ENCODE assay signal across 14 cellular contexts in genomic region chr22:30445438-30445936, GRCh38. TPM values are rescaled to one million over a fixed set of nuclear protein-coding genes. Genes with fewer than 3 reads are reported as not detected.
DNase-seq lines count a peak whose midpoint lies in the region; ATAC-seq, FAIRE-seq and TF ChIP-seq lines count a peak whose summit lies in the region.
"Had no signal": no experiment of that assay in that cellular context is flagged by ENCODE, and none has a peak within 500 bp of the region (broad histone marks: within the 10 kb centered on the region; RNA-seq: fewer than 3 reads in every experiment).

No MANE protein-coding gene starts in this region.

- FAIRE-seq in pancreas (lab: Jason Lieb, UNC) = no peak
- FAIRE-seq: endometrium had no signal

- peaks cover under 1% of the 10 kb centered on the region for H3K27me3 Mint-ChIP-seq in endodermal cell (ENCODE audit: insufficient read depth)

- no peaks in the 10 kb centered on the region for H3K27me3 ChIP-seq in PC-3 (ENCODE audit: low read length)
- H3K27me3 ChIP-seq in endodermal cell (ENCODE audit: control insufficient read depth, insufficient read depth, low read length, poor library complexity, severe bottlenecking) = no peaks in the 10 kb centered on the region
- H3K27me3 ChIP-seq in pancreas = no peaks in the 10 kb centered on the region

- no peak overlapping the region for H3K9ac ChIP-seq in PC-3 (ENCODE audit: low read length)
- no peak overlapping the region for H3K9ac ChIP-seq in endodermal cell (ENCODE audit: extremely low read depth, low read length, poor library complexity, severe bottlenecking)

- intact Hi-C loops in PC-3 (cut with micrococcal nuclease) = loop anchor here (10.0 kb wide), 1 partner anchor 159 kb away; the partner anchor contains the start of gene TCN2
- intact Hi-C loops in pancreas (cut with DNase I) = loop anchor here in 2 of 3 donors (5.0 to 10.0 kb wide), 2 partner anchors 152 to 159 kb away; partner anchors contain the start of gene TCN2 (in 1 of the 2)
- intact Hi-C loops in cardiac septum (cut with DNase I) = no loop called here

- CTCF ChIA-PET in PC-3 (lab: Charles Lee) = no interaction called here

- no peak overlapping the region for H3K4me2 ChIP-seq in PC-3 (ENCODE audit: low read length)

- H3K27ac ChIP-seq in PC-3 (ENCODE audit: low read length) (no peak overlapping the region), endodermal cell (ENCODE audit: low read depth, low read length) (no peak overlapping the region), pancreas (no peak overlapping the region)
- H3K27ac ChIP-seq: stomach had no signal

- peak; percentile 61 for DNase-seq in ELR (ENCODE audit: low read depth)
- DNase-seq in PC-3 = no peak
- DNase-seq in endodermal cell = no peak
- DNase-seq in pancreas = no peak
- DNase-seq in cardiac septum (ENCODE audit: low spot score) = no peak
- no peak for DNase-seq in HT-29 (ENCODE audit: low spot score)
- no peak for DNase-seq in activated CD4-positive, alpha-beta T cell treated with anti-CD3 and anti-CD28 coated beads for 1 hour
- DNase-seq: NCI-H524 treated with DMSO at 0.1 percent for 48 hours had no signal

- ATAC-seq in PC-3 = no peak
- ATAC-seq in pancreas = peak; percentile 50 to 74 (median 58)
- ATAC-seq in HG03469 (IDR thresholded peaks at IDR 0.05; ENCODE audit: unreplicated experiment) = no peak

- BruUV-seq in PC-3 (replicated peaks; lab: Mats Ljungman, UMichigan) = no TSS peak

- H3K4me3 ChIP-seq in PC-3 (ENCODE audit: low read length) = no peak overlapping the region
- no peak overlapping the region for H3K4me3 ChIP-seq in endodermal cell (ENCODE audit: low read length)
- no peak overlapping the region for H3K4me3 ChIP-seq in pancreas
- H3K4me3 ChIP-seq: stomach had no signal

- no peak overlapping the region for H3K4me3 Mint-ChIP-seq in endodermal cell
- H3K4me3 Mint-ChIP-seq: activated T-cell treated with anti-CD3 and anti-CD28 coated beads, Interleukin-2, amount 50 U/mL, for 24 hours had no signal

- H3K4me1 Mint-ChIP-seq in endodermal cell = peaks cover 2% of the 10 kb centered on the region

- H3K36me3 Mint-ChIP-seq in endodermal cell (ENCODE audit: low read depth) = no peaks in the 10 kb centered on the region

- peak overlapping the region; percentile 25; the same call in 1 of the 2 replicates for H2AFZ ChIP-seq in PC-3 (ENCODE audit: low read length)

- no peaks in the 10 kb centered on the region for H3K36me3 ChIP-seq in PC-3 (ENCODE audit: low read depth, low read length)
- H3K36me3 ChIP-seq in endodermal cell (ENCODE audit: control insufficient read depth, insufficient read depth, low read length) = no peaks in the 10 kb centered on the region
- no peaks in the 10 kb centered on the region for H3K36me3 ChIP-seq in pancreas
- H3K36me3 ChIP-seq: stomach had no signal

- 29 to 66% methylated on average over 3 to 5 of the region's 5 CpGs for WGBS in endodermal cell (ENCODE audit: insufficient coverage in 1 of 2, insufficient read length in 1 of 2), 2 experiments
- 22 to 25% methylated on average over 5 of the region's 5 CpGs for WGBS in pancreas, 2 donors

- no peak for TF ChIP-seq CTCF in PC-3 (conservative IDR thresholded peaks at IDR 0.05; ENCODE audit: low read depth, low read length)
- peak; percentile 36 for TF ChIP-seq CTCF in endodermal cell (conservative IDR thresholded peaks at IDR 0.05)
- TF ChIP-seq CTCF in pancreas (IDR thresholded peaks at IDR 0.05) = no peak

- no peak overlapping the region for H3K27ac Mint-ChIP-seq in endodermal cell

- POLR2A ChIA-PET in PC-3 (lab: Charles Lee; ENCODE audit: unreplicated experiment) = no interaction called here

- no peaks in the 10 kb centered on the region for H3K9me3 Mint-ChIP-seq in endodermal cell

- H3K9me2 ChIP-seq in PC-3 (replicated peaks; ENCODE audit: low read length) = no peaks in the 10 kb centered on the region

- H3F3A ChIP-seq in PC-3 (ENCODE audit: low read length, unreplicated experiment) = no peaks in the 10 kb centered on the region

- H3K9me3 ChIP-seq in PC-3 (ENCODE audit: low read length) (no peaks in the 10 kb centered on the region), endodermal cell (ENCODE audit: control insufficient read depth, low read length) (no peaks in the 10 kb centered on the region), pancreas (no peaks in the 10 kb centered on the region)
- H3K9me3 ChIP-seq: stomach had no signal

- no peaks in the 10 kb centered on the region for H3K79me2 ChIP-seq in PC-3 (ENCODE audit: low read length)

- no peaks in the 10 kb centered on the region for H4K20me1 ChIP-seq in PC-3 (ENCODE audit: low read length)

- H3K4me1 ChIP-seq in PC-3 (ENCODE audit: insufficient read depth, low read length) (peaks cover 5% of the 10 kb centered on the region), endodermal cell (ENCODE audit: control insufficient read depth, insufficient read depth, low read length) (no peaks in the 10 kb centered on the region), pancreas (peaks cover 0 to 6% (median 5%) of the 10 kb centered on the region in 3 donors)

RNA-seq across cellular contexts. Expression of gene MTFP1, which starts 19.9 kb away (rescaled TPM):
- total RNA-seq in PC-3 (2014; rRNA removed) = 59.3 and 65.7 TPM in 2 replicates
- 10 to 100 TPM; 25.9 to 30.8 TPM for total RNA-seq in endodermal cell
- polyA plus RNA-seq in endodermal cell (2013, experiment 1 of 2) = 26.7 TPM
- polyA plus RNA-seq in endodermal cell (2013, experiment 2 of 2) = 20.0 TPM
- 10 to 100 TPM in 1 of 6 donors, 1 to 10 TPM in 5; 3.2 to 11.6 (median 8.0) TPM for total RNA-seq in pancreas
- 10 to 100 TPM; 13.1 to 15.7 TPM for polyA plus RNA-seq in pancreas
- 10.2 TPM for total RNA-seq in cardiac septum
- 43.7 and 46.8 TPM in 2 replicates for total RNA-seq in HT-29 (2014; rRNA removed; shearing (Covaris generic))

RNA-seq across cellular contexts. Expression of gene SEC14L3, which starts 26.3 kb away (rescaled TPM):
- not detected in 2 replicates for total RNA-seq in PC-3 (2014; rRNA removed)
- total RNA-seq in endodermal cell = not detected
- not detected for polyA plus RNA-seq in endodermal cell (2013, experiment 1 of 2)
- polyA plus RNA-seq in endodermal cell (2013, experiment 2 of 2) = not detected
- not detected for total RNA-seq in pancreas
- under 1 TPM in 1 of 2 donors, not detected in 1; 0.05 TPM for polyA plus RNA-seq in pancreas
- total RNA-seq in cardiac septum = not detected
- not detected in 2 replicates for total RNA-seq in HT-29 (2014; rRNA removed; shearing (Covaris generic))
- total RNA-seq: mononuclear cell, SK-MEL-5, stomach had no signal
- polyA plus RNA-seq: stomach had no signal

RNA-seq across cellular contexts. Expression of gene SEC14L2, which starts 48.7 kb away (rescaled TPM):
- 9.7 and 16.8 TPM in 2 replicates for total RNA-seq in PC-3 (2014; rRNA removed)
- total RNA-seq in endodermal cell = 10 to 100 TPM; 13.9 to 19.1 TPM
- polyA plus RNA-seq in endodermal cell (2013, experiment 1 of 2) = 7.4 TPM
- 7.7 TPM for polyA plus RNA-seq in endodermal cell (2013, experiment 2 of 2)
- 1 to 10 TPM; 2.6 to 6.6 (median 3.6) TPM for total RNA-seq in pancreas
- 1 to 10 TPM; 3.6 to 5.1 TPM for polyA plus RNA-seq in pancreas
- total RNA-seq in cardiac septum = 1.3 TPM
- total RNA-seq in HT-29 (2014; rRNA removed; shearing (Covaris generic)) = 2.2 and 3.0 TPM in 2 replicates

RNA-seq across cellular contexts. Expression of gene RNF215, which starts 58.3 kb away (rescaled TPM):
- total RNA-seq in PC-3 (2014; rRNA removed) = 22.6 and 25.2 TPM in 2 replicates
- 10 to 100 TPM; 44.0 to 46.7 TPM for total RNA-seq in endodermal cell
- polyA plus RNA-seq in endodermal cell (2013, experiment 1 of 2) = 24.2 TPM
- polyA plus RNA-seq in endodermal cell (2013, experiment 2 of 2) = 25.6 TPM
- total RNA-seq in pancreas = 10 to 100 TPM in 2 of 6 donors, 1 to 10 TPM in 4; 6.0 to 11.6 (median 8.9) TPM
- 10 to 100 TPM in 1 of 2 donors, 1 to 10 TPM in 1; 9.9 to 13.9 TPM for polyA plus RNA-seq in pancreas
- total RNA-seq in cardiac septum = 10.5 TPM
- 4.8 and 9.5 TPM in 2 replicates for total RNA-seq in HT-29 (2014; rRNA removed; shearing (Covaris generic))

Comparison
In these comparisons a context has a peak if more than half of its experiments do, and no peak if none do; other contexts are left out.
1. ATAC-seq: peak in pancreas (4 of 4); none in PC-3 (single experiment) and HG03469 (single experiment).